ENCODE assay signal across 1 cellular context in genomic region chr12:14408208-14408607, GRCh38.
TF ChIP-seq lines count a peak whose summit lies in the region.

No MANE protein-coding gene starts in this region.

TF ChIP-seq in GM12878, 131 proteins besides CTCF, POLR2A, EP300 and RAD21 (continued from another document):
- TF ChIP-seq E2F8 (IDR thresholded peaks at IDR 0.05; ENCODE audit: low read depth, partially characterized antibody) (no peak), GATAD2B (conservative IDR thresholded peaks at IDR 0.05; ENCODE audit: low read depth) (no peak), RCOR1 (conservative IDR thresholded peaks at IDR 0.05; ENCODE audit: low read depth, low read length) (no peak)
